Comparison of ENCODE assay signal across 14 cellular contexts in the genomic region with DNA sequence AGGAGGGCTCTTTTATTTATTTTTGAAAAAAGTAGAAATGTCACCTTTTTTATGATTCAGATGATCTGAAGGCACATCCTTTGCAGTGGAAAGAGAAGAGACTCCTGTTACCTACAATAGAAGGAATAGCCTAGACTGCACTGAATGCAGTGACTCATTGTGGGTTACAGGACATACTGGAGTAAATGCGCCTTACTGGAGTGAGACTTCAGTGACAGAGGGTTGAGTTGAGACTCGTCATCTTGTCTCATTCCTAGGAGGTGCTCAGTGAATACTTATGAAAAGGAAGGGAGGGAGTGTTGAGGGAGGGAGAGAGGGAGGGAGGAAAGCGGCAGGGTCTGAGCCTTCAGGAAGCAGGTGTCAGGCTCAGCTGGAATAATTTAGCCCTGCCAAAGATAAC. TPM values are rescaled to one million over a fixed set of nuclear protein-coding genes. Genes with fewer than 3 reads are reported as not detected.
A peak's percentile ranks its signal among the peaks of the same experiment; 100 is the strongest.
DNase-seq lines count a peak whose midpoint lies in the region; ATAC-seq and TF ChIP-seq lines count a peak whose summit lies in the region.
"Had no signal": no experiment of that assay in that cellular context is flagged by ENCODE, and none has a peak within 500 bp of the region (broad histone marks: within the 10 kb centered on the region; RNA-seq: fewer than 3 reads in every experiment).

No MANE protein-coding gene starts in this region.

- H2AFZ ChIP-seq in mesenchymal stem cell (ENCODE audit: low read depth, low read length), result no peak overlapping the region
- no peak overlapping the region for H2AFZ ChIP-seq in trophoblast cell (ENCODE audit: insufficient read depth, low read length, poor library complexity)

- intact Hi-C loops in breast epithelium (cut with DNase I; ENCODE audit: low total_unique reads), result no loop called here

- H3K23ac ChIP-seq in mesenchymal stem cell (ENCODE audit: low read length in 2 of 2) (no peak overlapping the region), trophoblast cell (ENCODE audit: low read length) (no peak overlapping the region)

- H2BK15ac ChIP-seq in mesenchymal stem cell (ENCODE audit: low read depth, poor library complexity, severe bottlenecking), result no peak overlapping the region

- H2BK5ac ChIP-seq in mesenchymal stem cell (ENCODE audit: low read depth, low read length, poor library complexity, severe bottlenecking) (no peak overlapping the region), trophoblast cell (ENCODE audit: low read depth, low read length, poor library complexity) (no peak overlapping the region)

- H3K27me3 ChIP-seq in breast epithelium (no peaks in the 10 kb centered on the region), mesenchymal stem cell (ENCODE audit: control insufficient read depth in 1 of 2, insufficient read depth in 1 of 2, low read length in 2 of 2) (peaks cover 0 to 6% of the 10 kb centered on the region in 2 experiments), trophoblast cell (ENCODE audit: insufficient read depth, low read length) (no peaks in the 10 kb centered on the region)
- H3K27me3 ChIP-seq: right atrium auricular region, upper lobe of left lung had no signal

- no peaks in the 10 kb centered on the region for H3K79me1 ChIP-seq in mesenchymal stem cell (replicated peaks; ENCODE audit: low read length, poor library complexity, severe bottlenecking)
- no peaks in the 10 kb centered on the region for H3K79me1 ChIP-seq in trophoblast cell (ENCODE audit: low read length)

- H2BK120ac ChIP-seq in mesenchymal stem cell (ENCODE audit: low read depth, low read length) (no peak overlapping the region), trophoblast cell (ENCODE audit: insufficient read depth, low read length, poor library complexity) (no peak overlapping the region)

- H3K4me1 ChIP-seq in breast epithelium (no peaks in the 10 kb centered on the region), mesenchymal stem cell (ENCODE audit: control insufficient read depth, insufficient read depth, low read depth, low read length) (no peaks in the 10 kb centered on the region), trophoblast cell (ENCODE audit: control insufficient read depth in 1 of 2, insufficient read depth in 2 of 2, low read length in 2 of 2) (no peaks in the 10 kb centered on the region)
- H3K4me1 ChIP-seq: right atrium auricular region had no signal

- H3K9me3 ChIP-seq in breast epithelium (no peaks in the 10 kb centered on the region), mesenchymal stem cell (ENCODE audit: control insufficient read depth, low read length) (peaks cover 2% of the 10 kb centered on the region), trophoblast cell (ENCODE audit: insufficient read depth, low read depth, low read length) (no peaks in the 10 kb centered on the region)
- H3K9me3 ChIP-seq: right atrium auricular region, upper lobe of left lung had no signal

- H3K4me3 ChIP-seq in breast epithelium (no peak overlapping the region), mesenchymal stem cell (ENCODE audit: insufficient read depth in 1 of 2, low read depth in 1 of 2, low read length in 2 of 2) (no peak overlapping the region), trophoblast cell (ENCODE audit: low read depth, low read length) (no peak overlapping the region)
- H3K4me3 ChIP-seq: right atrium auricular region, upper lobe of left lung had no signal

- H4K8ac ChIP-seq in mesenchymal stem cell (ENCODE audit: low read length) (no peak overlapping the region), trophoblast cell (ENCODE audit: low read depth, low read length) (no peak overlapping the region)

- H3K14ac ChIP-seq in mesenchymal stem cell (ENCODE audit: low read length in 2 of 2) (no peak overlapping the region), trophoblast cell (ENCODE audit: low read length) (no peak overlapping the region)

- ATAC-seq in HG02970 (IDR thresholded peaks at IDR 0.05; ENCODE audit: low FRiP score, unreplicated experiment) (no peak), GM19035 (IDR thresholded peaks at IDR 0.05; ENCODE audit: unreplicated experiment) (no peak), HG02885 (IDR thresholded peaks at IDR 0.05; ENCODE audit: poor library complexity, unreplicated experiment) (no peak)

- H4K91ac ChIP-seq in mesenchymal stem cell (ENCODE audit: low read length), result no peak overlapping the region
- no peak overlapping the region for H4K91ac ChIP-seq in trophoblast cell (ENCODE audit: low read depth, low read length)

- no peak overlapping the region for H3K4me2 ChIP-seq in mesenchymal stem cell (ENCODE audit: low read length, poor library complexity, severe bottlenecking)
- H3K4me2 ChIP-seq in trophoblast cell (ENCODE audit: low read length), result no peak overlapping the region

- no peaks in the 10 kb centered on the region for H3K36me3 ChIP-seq in breast epithelium
- H3K36me3 ChIP-seq in mesenchymal stem cell (ENCODE audit: control insufficient read depth in 1 of 2, insufficient read depth in 2 of 2, low read depth in 1 of 2, low read length in 2 of 2), result no peaks in the 10 kb centered on the region
- H3K36me3 ChIP-seq in trophoblast cell (ENCODE audit: control insufficient read depth in 1 of 2, insufficient read depth in 2 of 2, low read length in 2 of 2), result no peaks in the 10 kb centered on the region
- H3K36me3 ChIP-seq: right atrium auricular region, upper lobe of left lung had no signal

- H3K9ac ChIP-seq in mesenchymal stem cell (ENCODE audit: low read length) (no peak overlapping the region), trophoblast cell (ENCODE audit: low read length) (no peak overlapping the region)

- peak; percentile 79 for DNase-seq in EL
- DNase-seq in NCI-H2196 (lab: John Stamatoyannopoulos, UW; ENCODE audit: unreplicated experiment), result peak; percentile 11
- no peak for DNase-seq in breast epithelium (ENCODE audit: low spot score in 2 of 2)
- peak; percentile 74 for DNase-seq in mesenchymal stem cell
- DNase-seq in trophoblast cell, result no peak
- DNase-seq: activated effector memory CD4-positive, alpha-beta T cell treated with anti-CD3 and anti-CD28 coated beads, Interleukin-2, amount 50 U/mL, for 16 hours; hippocampal formation; NCI-H1930; Right ventricle myocardium superior; upper lobe of left lung had no signal

- no peaks in the 10 kb centered on the region for H3K79me2 ChIP-seq in trophoblast cell (ENCODE audit: control insufficient read depth, insufficient read depth, low read length, poor library complexity)

- no peak for TF ChIP-seq POLR2A in breast epithelium (IDR thresholded peaks at IDR 0.05)

- H3K27ac ChIP-seq in breast epithelium (peak overlapping the region; percentile 83 to 90), mesenchymal stem cell (ENCODE audit: low read length, poor library complexity, severe bottlenecking) (no peak overlapping the region), trophoblast cell (ENCODE audit: low read depth, low read length) (no peak overlapping the region)
- H3K27ac ChIP-seq: right atrium auricular region had no signal

- H3K4ac ChIP-seq in mesenchymal stem cell (ENCODE audit: low read depth in 1 of 2, low read length in 2 of 2), result no peak overlapping the region
- no peak overlapping the region for H3K4ac ChIP-seq in trophoblast cell (ENCODE audit: low read depth, low read length)

- no peak overlapping the region for H4K12ac ChIP-seq in trophoblast cell (ENCODE audit: low read depth, low read length)

- H2AK5ac ChIP-seq in mesenchymal stem cell (ENCODE audit: low read length, severe bottlenecking) (no peak overlapping the region), trophoblast cell (ENCODE audit: low read length) (no peak overlapping the region)

- WGBS in mesenchymal stem cell, result 42% methylated on average over 3 of the region's 3 CpGs
- WGBS in trophoblast cell (ENCODE audit: extremely low coverage, insufficient coverage, insufficient read length), result no CpG with 5 or more reads among the region's 3 CpGs

- no peak overlapping the region for H3K18ac ChIP-seq in mesenchymal stem cell (ENCODE audit: low read depth in 1 of 2, low read length in 2 of 2)
- H3K18ac ChIP-seq in trophoblast cell (ENCODE audit: low read length), result no peak overlapping the region

- H2BK12ac ChIP-seq in mesenchymal stem cell (ENCODE audit: low read length in 2 of 2) (no peak overlapping the region), trophoblast cell (ENCODE audit: low read length) (no peak overlapping the region)

- no peak for TF ChIP-seq CTCF in breast epithelium (IDR thresholded peaks at IDR 0.05)

RNA-seq across cellular contexts. Expression of a gene that starts 25.2 kb away (rescaled TPM):
- 10 to 100 TPM; 28.8 to 83.9 (median 44.2) TPM for total RNA-seq in breast epithelium
- 14.0 TPM for polyA plus RNA-seq in mesenchymal stem cell (2013, experiment 1 of 2)
- polyA plus RNA-seq in mesenchymal stem cell (2013, experiment 2 of 2), result 14.4 TPM
- 17.5 and 17.9 TPM in 2 replicates for polyA plus RNA-seq in trophoblast cell (2013)

RNA-seq across cellular contexts. Expression of a gene that starts 25.4 kb away (rescaled TPM):
- 10 to 100 TPM; 38.7 to 61.6 (median 39.0) TPM for total RNA-seq in breast epithelium
- polyA plus RNA-seq in mesenchymal stem cell (2013, experiment 1 of 2), result 8.2 TPM
- polyA plus RNA-seq in mesenchymal stem cell (2013, experiment 2 of 2), result 8.3 TPM
- 10.4 and 10.8 TPM in 2 replicates for polyA plus RNA-seq in trophoblast cell (2013)

RNA-seq across cellular contexts. Expression of a gene that starts 42.0 kb away (rescaled TPM):
- total RNA-seq in breast epithelium, result 100 to 1,000 TPM; 503 to 575 (median 519) TPM
- polyA plus RNA-seq in mesenchymal stem cell (2013, experiment 1 of 2), result 1,135 TPM
- polyA plus RNA-seq in mesenchymal stem cell (2013, experiment 2 of 2), result 1,137 TPM
- polyA plus RNA-seq in trophoblast cell (2013), result 947 and 972 TPM in 2 replicates

Comparison
In these comparisons a context has a peak if more than half of its experiments do, and no peak if none do; other contexts are left out.
1. DNase-seq: peak in EL (single experiment), NCI-H2196 (single experiment) and mesenchymal stem cell (single experiment); none in breast epithelium (0 of 2) and trophoblast cell (0 of 2).
2. H3K27ac ChIP-seq: peak in breast epithelium (2 of 2); none in mesenchymal stem cell (single experiment) and trophoblast cell (single experiment).